In genomic region chr12:102474438-102475064, GRCh38 we compare ENCODE assay signal across 13 cellular contexts. TPM values are rescaled to one million over a fixed set of nuclear protein-coding genes. Genes with fewer than 3 reads are reported as not detected.
DNase-seq lines count a peak whose midpoint lies in the region; ATAC-seq lines count a peak whose summit lies in the region.
"Had no signal": no experiment of that assay in that cellular context is flagged by ENCODE, and none has a peak within 500 bp of the region (broad histone marks: within the 10 kb centered on the region; RNA-seq: fewer than 3 reads in every experiment).

No MANE protein-coding gene starts in this region.

- peaks cover 3% of the 10 kb centered on the region for H3K27me3 Mint-ChIP-seq in activated T-helper 1 cell treated with anti-CD3 and anti-CD28 coated beads, Interleukin-12 subunit alpha, Interleukin-12 subunit beta, Interleukin-2, Interleukin-4 antibody, amounts not matched to agents 30 ng/mL and 10 ng/mL and 1 ng/mL, durations not matched to agents 14 hours and 24 hours and 36 hours (ENCODE audit: insufficient read depth)

- DNase-seq in COLO668 (lab: John Stamatoyannopoulos, UW; ENCODE audit: unreplicated experiment) (peak; percentile 22), kidney tubule cell (ENCODE audit: low spot score) (peak; percentile 87), superior temporal gyrus (ENCODE audit: extremely low spot score) (no peak), D341Med (ENCODE audit: low spot score) (no peak), SIG-M5 treated with dmso at 0.1 percent for 504 hours (lab: John Stamatoyannopoulos, UW; ENCODE audit: unreplicated experiment) (no peak)
- DNase-seq in activated T-helper 1 cell treated with anti-CD3 and anti-CD28 coated beads, Interleukin-12 subunit alpha, Interleukin-12 subunit beta, Interleukin-2, Interleukin-4 antibody, amounts not matched to agents 30 ng/mL and 10 ng/mL and 1 ng/mL, durations not matched to agents 14 hours and 24 hours and 36 hours (ENCODE audit: low spot score) = no peak
- DNase-seq: effector CD4-positive, alpha-beta T cell; nephron progenitor cell; NK-92 treated with Interleukin-12 subunit alpha and Interleukin-12 subunit beta, amount 100 ng/mL, for 24 hours; T1000 had no signal

- H3K4me3 Mint-ChIP-seq in activated T-helper 1 cell treated with anti-CD3 and anti-CD28 coated beads, Interleukin-12 subunit alpha, Interleukin-12 subunit beta, Interleukin-2, Interleukin-4 antibody, amounts not matched to agents 30 ng/mL and 10 ng/mL and 1 ng/mL, durations not matched to agents 14 hours and 24 hours and 36 hours = no peak overlapping the region
- H3K4me3 Mint-ChIP-seq: CD4-positive, CD25-positive, alpha-beta regulatory T cell; nephron progenitor cell had no signal

- peak overlapping the region; percentile 42 for H3K27ac Mint-ChIP-seq in activated T-helper 1 cell treated with anti-CD3 and anti-CD28 coated beads, Interleukin-12 subunit alpha, Interleukin-12 subunit beta, Interleukin-2, Interleukin-4 antibody, amounts not matched to agents 30 ng/mL and 10 ng/mL and 1 ng/mL, durations not matched to agents 14 hours and 24 hours and 36 hours
- H3K27ac Mint-ChIP-seq: nephron progenitor cell had no signal

- H3K9me3 Mint-ChIP-seq in activated T-helper 1 cell treated with anti-CD3 and anti-CD28 coated beads, Interleukin-12 subunit alpha, Interleukin-12 subunit beta, Interleukin-2, Interleukin-4 antibody, amounts not matched to agents 30 ng/mL and 10 ng/mL and 1 ng/mL, durations not matched to agents 14 hours and 24 hours and 36 hours = no peaks in the 10 kb centered on the region
- H3K9me3 Mint-ChIP-seq: CD4-positive, CD25-positive, alpha-beta regulatory T cell; nephron progenitor cell had no signal

- ATAC-seq in HG02870 (IDR thresholded peaks at IDR 0.05; ENCODE audit: unreplicated experiment) = peak; percentile 30
- ATAC-seq in GM18519 (IDR thresholded peaks at IDR 0.05; ENCODE audit: low FRiP score, unreplicated experiment) = no peak

- intact Hi-C loops in activated T-helper 1 cell treated with anti-CD3 and anti-CD28 coated beads, Interleukin-12 subunit alpha, Interleukin-12 subunit beta, Interleukin-2, Interleukin-4 antibody, amounts not matched to agents 30 ng/mL and 10 ng/mL and 1 ng/mL, durations not matched to agents 14 hours and 24 hours and 36 hours (cut with micrococcal nuclease) = loop anchor here (1.0 kb wide), 1 partner anchor 10 kb away; no protein-coding TSS in a partner anchor

- peaks cover 40% of the 10 kb centered on the region for H3K4me1 Mint-ChIP-seq in activated T-helper 1 cell treated with anti-CD3 and anti-CD28 coated beads, Interleukin-12 subunit alpha, Interleukin-12 subunit beta, Interleukin-2, Interleukin-4 antibody, amounts not matched to agents 30 ng/mL and 10 ng/mL and 1 ng/mL, durations not matched to agents 14 hours and 24 hours and 36 hours (ENCODE audit: low read depth)

- no peaks in the 10 kb centered on the region for H3K36me3 Mint-ChIP-seq in activated T-helper 1 cell treated with anti-CD3 and anti-CD28 coated beads, Interleukin-12 subunit alpha, Interleukin-12 subunit beta, Interleukin-2, Interleukin-4 antibody, amounts not matched to agents 30 ng/mL and 10 ng/mL and 1 ng/mL, durations not matched to agents 14 hours and 24 hours and 36 hours (ENCODE audit: low read depth)
- H3K36me3 Mint-ChIP-seq: CD4-positive, CD25-positive, alpha-beta regulatory T cell had no signal

RNA-seq across cellular contexts. Expression of gene IGF1, which starts 5.8 kb away (rescaled TPM):
- 0.34 and 0.83 TPM in 2 replicates for total RNA-seq in activated T-helper 1 cell treated with anti-CD3 and anti-CD28 coated beads, Interleukin-12 subunit alpha, Interleukin-12 subunit beta, Interleukin-2, Interleukin-4 antibody, amounts not matched to agents 30 ng/mL and 10 ng/mL and 1 ng/mL, durations not matched to agents 14 hours and 24 hours and 36 hours
- total RNA-seq: CD4-positive, CD25-positive, alpha-beta regulatory T cell had no signal

Comparison
In these comparisons a context has a peak if more than half of its experiments do, and no peak if none do; other contexts are left out.
1. DNase-seq: peak in COLO668 (single experiment) and kidney tubule cell (single experiment); none in activated T-helper 1 cell treated with anti-CD3 and anti-CD28 coated beads, Interleukin-12 subunit alpha, Interleukin-12 subunit beta, Interleukin-2, Interleukin-4 antibody, amounts not matched to agents 30 ng/mL and 10 ng/mL and 1 ng/mL, durations not matched to agents 14 hours and 24 hours and 36 hours (single experiment), superior temporal gyrus (single experiment), D341Med (single experiment) and SIG-M5 treated with dmso at 0.1 percent for 504 hours (single experiment).